ENCODE assay signal across 8 cellular contexts in the genomic region with DNA sequence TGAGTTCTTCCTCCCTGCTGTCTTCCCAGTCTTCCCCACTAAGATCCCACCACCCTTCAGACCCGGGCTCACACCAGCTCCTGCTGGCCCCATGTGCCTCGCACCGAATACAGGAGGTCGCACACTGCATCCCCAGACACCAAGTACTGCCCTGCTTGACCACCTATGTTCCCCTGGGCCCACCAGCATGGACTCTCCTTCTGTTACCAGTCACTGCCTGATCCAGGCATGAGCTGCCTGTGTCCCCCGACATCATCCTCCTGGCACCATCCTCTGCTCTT.
DNase-seq lines count a peak whose midpoint lies in the region; ATAC-seq and TF ChIP-seq lines count a peak whose summit lies in the region.

No MANE protein-coding gene starts in this region.

- CTCF ChIA-PET in HEK293 (lab: Yijun Ruan, JAX) = interaction anchor here (0.6 to 10.7 kb wide), 9 partner anchors 12 to 1773 kb away, joined by 3 to 193 read pairs (median 5); no protein-coding TSS in a partner anchor

- DNase-seq in T-helper 17 cell (no peak), nephron progenitor cell (no peak), NCI-H2196 treated with DMSO at 0.1 percent for 48 hours (lab: John Stamatoyannopoulos, UW; ENCODE audit: unreplicated experiment) (no peak), psoas muscle (no peak), NCI-H2227 treated with DMSO at 0.1 percent for 48 hours (lab: John Stamatoyannopoulos, UW) (no peak)
- DNase-seq in stimulated activated CD4-positive, alpha-beta T cell treated with anti-CD3 and anti-CD28 coated beads, Interleukin-15, amount 100 ng/mL, for 24 hours = no peak

- peak overlapping the region; percentile 91 for H3K4me3 Mint-ChIP-seq in T-helper 17 cell
- no peak overlapping the region for H3K4me3 Mint-ChIP-seq in nephron progenitor cell

- H3K4me1 ChIP-seq in HEK293 (ENCODE audit: control insufficient read depth, insufficient read depth, low read length) (peaks cover 14% of the 10 kb centered on the region), psoas muscle (no peaks in the 10 kb centered on the region)

- POLR2A ChIA-PET in HEK293 (lab: Yijun Ruan, JAX) = no interaction called here

- TF ChIP-seq POLR2A in GM15510 (IDR thresholded peaks at IDR 0.05; ENCODE audit: borderline replicate concordance, extremely low read depth, insufficient read length) = peak; percentile 15

- no peak overlapping the region for H3K4me3 ChIP-seq in HEK293 (ENCODE audit: low read depth, low read length)
- no peak overlapping the region for H3K4me3 ChIP-seq in psoas muscle

- no peaks in the 10 kb centered on the region for H3K27me3 ChIP-seq in psoas muscle (ENCODE audit: insufficient read depth in 3 of 3, low read length in 2 of 3)

- ATAC-seq in T-helper 17 cell (no peak), psoas muscle (no peak)

- intact Hi-C loops in psoas muscle (cut with DNase I) = loop anchor here (5.0 to 10.0 kb wide), 3 partner anchors 45 to 1133 kb away; no protein-coding TSS in a partner anchor

- H3K36me3 Mint-ChIP-seq in T-helper 17 cell (ENCODE audit: low read depth) = peaks cover 2% of the 10 kb centered on the region
- H3K36me3 Mint-ChIP-seq in nephron progenitor cell (ENCODE audit: low read depth) = no peaks in the 10 kb centered on the region

- no peak for TF ChIP-seq CTCF in HEK293 (tag by site-specific recombination; IDR thresholded peaks at IDR 0.05)
- TF ChIP-seq CTCF in nephron progenitor cell (IDR thresholded peaks at IDR 0.05) = no peak
- TF ChIP-seq CTCF in psoas muscle (IDR thresholded peaks at IDR 0.05) = no peak

- H3K9me3 Mint-ChIP-seq in nephron progenitor cell = no peaks in the 10 kb centered on the region

- H3K9me3 ChIP-seq in HEK293 (ENCODE audit: control insufficient read depth, insufficient read depth, low read depth, low read length) (no peaks in the 10 kb centered on the region), T-helper 17 cell (ENCODE audit: control insufficient read depth, low read length, poor library complexity, severe bottlenecking) (no peaks in the 10 kb centered on the region), psoas muscle (no peaks in the 10 kb centered on the region)

- H3K4me1 Mint-ChIP-seq in T-helper 17 cell = peaks cover 48% of the 10 kb centered on the region
- H3K4me1 Mint-ChIP-seq in nephron progenitor cell = peaks cover 61% of the 10 kb centered on the region

- peak overlapping the region; percentile 98 for H3K27ac Mint-ChIP-seq in T-helper 17 cell
- H3K27ac Mint-ChIP-seq in nephron progenitor cell = peak overlapping the region; percentile 47

- no peaks in the 10 kb centered on the region for H3K27me3 Mint-ChIP-seq in T-helper 17 cell
- H3K27me3 Mint-ChIP-seq in nephron progenitor cell (ENCODE audit: low read depth, poor library complexity) = peaks cover 3% of the 10 kb centered on the region

- 89 to 96% (median 95%) methylated on average over 5 of the region's 5 CpGs for WGBS in psoas muscle, 3 donors

- H3K36me3 ChIP-seq in HEK293 (ENCODE audit: control insufficient read depth in 2 of 2, insufficient read depth in 1 of 2, low read length in 2 of 2) = no peaks in the 10 kb centered on the region
- H3K36me3 ChIP-seq in psoas muscle (ENCODE audit: insufficient read depth in 1 of 2, low read depth in 1 of 2) = no peaks in the 10 kb centered on the region

- no peak overlapping the region; the same call in 1 of the 2 replicates for H3K27ac ChIP-seq in HEK293 (ENCODE audit: extremely low read depth, low read depth, low read length)
- H3K27ac ChIP-seq in psoas muscle = no peak overlapping the region

TF ChIP-seq in HEK293, 187 proteins besides CTCF, POLR2A, EP300 and RAD21:
- 0 out of 2 replicates have a peak, but pooled peaks have one; percentile 23 for TF ChIP-seq GLIS2 (tag by site-specific recombination; IDR thresholded peaks at IDR 0.05)
- TF ChIP-seq HOXD13 (CRISPR knock-in tag; IDR thresholded peaks at IDR 0.05; ENCODE audit: borderline replicate concordance) = no peak
- no peak for TF ChIP-seq ZNF433 (tag by site-specific recombination; IDR thresholded peaks at IDR 0.05; ENCODE audit: low read depth)
- TF ChIP-seq ZIC2 (tag by site-specific recombination; IDR thresholded peaks at IDR 0.05) = peak; percentile 24
- TF ChIP-seq ZNF133 (tag by site-specific recombination; IDR thresholded peaks at IDR 0.05) = no peak
- TF ChIP-seq, protein P1, sequence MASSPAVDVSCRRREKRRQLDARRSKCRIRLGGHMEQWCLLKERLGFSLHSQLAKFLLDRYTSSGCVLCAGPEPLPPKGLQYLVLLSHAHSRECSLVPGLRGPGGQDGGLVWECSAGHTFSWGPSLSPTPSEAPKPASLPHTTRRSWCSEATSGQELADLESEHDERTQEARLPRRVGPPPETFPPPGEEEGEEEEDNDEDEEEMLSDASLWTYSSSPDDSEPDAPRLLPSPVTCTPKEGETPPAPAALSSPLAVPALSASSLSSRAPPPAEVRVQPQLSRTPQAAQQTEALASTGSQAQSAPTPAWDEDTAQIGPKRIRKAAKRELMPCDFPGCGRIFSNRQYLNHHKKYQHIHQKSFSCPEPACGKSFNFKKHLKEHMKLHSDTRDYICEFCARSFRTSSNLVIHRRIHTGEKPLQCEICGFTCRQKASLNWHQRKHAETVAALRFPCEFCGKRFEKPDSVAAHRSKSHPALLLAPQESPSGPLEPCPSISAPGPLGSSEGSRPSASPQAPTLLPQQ (tag by site-specific recombination; IDR thresholded peaks at IDR 0.05) = peak; percentile 51; the same call in 1 of the 2 replicates
- TF ChIP-seq ZNF596 (tag by site-specific recombination; IDR thresholded peaks at IDR 0.05) = no peak
- TF ChIP-seq, protein P2, sequence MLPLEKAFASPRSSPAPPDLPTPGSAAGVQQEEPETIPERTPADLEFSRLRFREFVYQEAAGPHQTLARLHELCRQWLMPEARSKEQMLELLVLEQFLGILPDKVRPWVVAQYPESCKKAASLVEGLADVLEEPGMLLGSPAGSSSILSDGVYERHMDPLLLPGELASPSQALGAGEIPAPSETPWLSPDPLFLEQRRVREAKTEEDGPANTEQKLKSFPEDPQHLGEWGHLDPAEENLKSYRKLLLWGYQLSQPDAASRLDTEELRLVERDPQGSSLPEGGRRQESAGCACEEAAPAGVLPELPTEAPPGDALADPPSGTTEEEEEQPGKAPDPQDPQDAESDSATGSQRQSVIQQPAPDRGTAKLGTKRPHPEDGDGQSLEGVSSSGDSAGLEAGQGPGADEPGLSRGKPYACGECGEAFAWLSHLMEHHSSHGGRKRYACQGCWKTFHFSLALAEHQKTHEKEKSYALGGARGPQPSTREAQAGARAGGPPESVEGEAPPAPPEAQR (tag by site-specific recombination; IDR thresholded peaks at IDR 0.05) = no peak
- no peak for TF ChIP-seq MZF1 (tag by site-specific recombination; IDR thresholded peaks at IDR 0.05; ENCODE audit: borderline replicate concordance)
